2 cellular contexts compared by ENCODE assay signal in the genomic region with DNA sequence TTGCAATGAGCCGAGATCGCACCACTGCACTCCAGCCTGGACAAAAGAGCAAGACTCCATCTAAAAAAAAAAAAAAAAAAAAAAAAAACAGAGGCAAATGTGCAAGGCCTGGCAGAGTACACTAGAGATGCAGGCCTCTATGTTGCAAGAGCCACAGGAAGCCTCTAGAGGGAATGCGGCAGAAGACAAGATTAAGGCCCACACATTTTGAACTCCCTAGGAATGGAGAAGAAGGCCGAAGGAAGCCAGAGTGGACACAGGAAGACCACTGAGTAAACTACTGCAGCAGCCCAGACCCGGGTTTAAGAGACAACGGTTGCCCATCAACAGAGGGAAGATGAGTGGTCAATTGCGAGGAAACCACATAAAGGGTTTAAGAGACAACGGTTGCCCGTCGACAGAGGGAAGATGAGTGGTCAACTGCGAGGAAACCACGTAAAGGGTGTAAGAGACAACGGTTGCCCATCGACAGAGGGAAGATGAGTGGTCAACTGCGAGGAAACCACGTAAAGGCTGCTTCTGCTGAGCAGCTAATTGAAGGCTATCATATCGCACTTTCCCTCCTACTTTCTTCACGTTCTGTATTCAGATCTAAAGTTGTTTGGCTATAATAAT.
TF ChIP-seq lines count a peak whose summit lies in the region.

No MANE protein-coding gene starts in this region.

TF ChIP-seq in GM12878, 131 proteins besides CTCF, POLR2A, EP300 and RAD21:
- no peak for TF ChIP-seq ZZZ3 (IDR thresholded peaks at IDR 0.05; ENCODE audit: control insufficient read depth, insufficient read length, low read depth)
- TF ChIP-seq KAT2A (conservative IDR thresholded peaks at IDR 0.05; ENCODE audit: control insufficient read depth, low read depth, low read length), result no peak
- TF ChIP-seq, protein P1, sequence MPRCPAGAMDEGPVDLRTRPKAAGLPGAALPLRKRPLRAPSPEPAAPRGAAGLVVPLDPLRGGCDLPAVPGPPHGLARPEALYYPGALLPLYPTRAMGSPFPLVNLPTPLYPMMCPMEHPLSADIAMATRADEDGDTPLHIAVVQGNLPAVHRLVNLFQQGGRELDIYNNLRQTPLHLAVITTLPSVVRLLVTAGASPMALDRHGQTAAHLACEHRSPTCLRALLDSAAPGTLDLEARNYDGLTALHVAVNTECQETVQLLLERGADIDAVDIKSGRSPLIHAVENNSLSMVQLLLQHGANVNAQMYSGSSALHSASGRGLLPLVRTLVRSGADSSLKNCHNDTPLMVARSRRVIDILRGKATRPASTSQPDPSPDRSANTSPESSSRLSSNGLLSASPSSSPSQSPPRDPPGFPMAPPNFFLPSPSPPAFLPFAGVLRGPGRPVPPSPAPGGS (IDR thresholded peaks at IDR 0.05; ENCODE audit: borderline replicate concordance, insufficient read depth, low read depth, low read length, poor library complexity, severe bottlenecking), result peak; percentile 55
- no peak for TF ChIP-seq IRF4 (IDR thresholded peaks at IDR 0.05; ENCODE audit: low read depth, low read length)
- no peak for TF ChIP-seq SREBF1 (IDR thresholded peaks at IDR 0.05; ENCODE audit: low read length)
- TF ChIP-seq BMI1 (IDR thresholded peaks at IDR 0.05; ENCODE audit: borderline replicate concordance), result no peak

TF ChIP-seq in HepG2, 621 proteins besides CTCF, POLR2A, EP300 and RAD21:
- TF ChIP-seq, protein P2, sequence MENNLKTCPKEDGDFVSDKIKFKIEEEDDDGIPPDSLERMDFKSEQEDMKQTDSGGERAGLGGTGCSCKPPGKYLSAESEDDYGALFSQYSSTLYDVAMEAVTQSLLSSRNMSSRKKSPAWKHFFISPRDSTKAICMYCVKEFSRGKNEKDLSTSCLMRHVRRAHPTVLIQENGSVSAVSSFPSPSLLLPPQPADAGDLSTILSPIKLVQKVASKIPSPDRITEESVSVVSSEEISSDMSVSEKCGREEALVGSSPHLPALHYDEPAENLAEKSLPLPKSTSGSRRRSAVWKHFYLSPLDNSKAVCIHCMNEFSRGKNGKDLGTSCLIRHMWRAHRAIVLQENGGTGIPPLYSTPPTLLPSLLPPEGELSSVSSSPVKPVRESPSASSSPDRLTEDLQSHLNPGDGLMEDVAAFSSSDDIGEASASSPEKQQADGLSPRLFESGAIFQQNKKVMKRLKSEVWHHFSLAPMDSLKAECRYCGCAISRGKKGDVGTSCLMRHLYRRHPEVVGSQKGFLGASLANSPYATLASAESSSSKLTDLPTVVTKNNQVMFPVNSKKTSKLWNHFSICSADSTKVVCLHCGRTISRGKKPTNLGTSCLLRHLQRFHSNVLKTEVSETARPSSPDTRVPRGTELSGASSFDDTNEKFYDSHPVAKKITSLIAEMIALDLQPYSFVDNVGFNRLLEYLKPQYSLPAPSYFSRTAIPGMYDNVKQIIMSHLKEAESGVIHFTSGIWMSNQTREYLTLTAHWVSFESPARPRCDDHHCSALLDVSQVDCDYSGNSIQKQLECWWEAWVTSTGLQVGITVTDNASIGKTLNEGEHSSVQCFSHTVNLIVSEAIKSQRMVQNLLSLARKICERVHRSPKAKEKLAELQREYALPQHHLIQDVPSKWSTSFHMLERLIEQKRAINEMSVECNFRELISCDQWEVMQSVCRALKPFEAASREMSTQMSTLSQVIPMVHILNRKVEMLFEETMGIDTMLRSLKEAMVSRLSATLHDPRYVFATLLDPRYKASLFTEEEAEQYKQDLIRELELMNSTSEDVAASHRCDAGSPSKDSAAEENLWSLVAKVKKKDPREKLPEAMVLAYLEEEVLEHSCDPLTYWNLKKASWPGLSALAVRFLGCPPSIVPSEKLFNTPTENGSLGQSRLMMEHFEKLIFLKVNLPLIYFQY (CRISPR knock-in tag; IDR thresholded peaks at IDR 0.05; ENCODE audit: borderline replicate concordance), result no peak
- TF ChIP-seq ZNF101 (CRISPR knock-in tag; IDR thresholded peaks at IDR 0.05; ENCODE audit: borderline replicate concordance, low read depth), result no peak
- TF ChIP-seq RBAK (CRISPR knock-in tag; IDR thresholded peaks at IDR 0.05), result no peak
- no peak for TF ChIP-seq KLF12 (CRISPR knock-in tag; IDR thresholded peaks at IDR 0.05; ENCODE audit: borderline replicate concordance)
- no peak for TF ChIP-seq HNRNPH1 (optimal IDR thresholded peaks at IDR 0.05; ENCODE audit: low read depth, low read length)
- TF ChIP-seq, protein P3, sequence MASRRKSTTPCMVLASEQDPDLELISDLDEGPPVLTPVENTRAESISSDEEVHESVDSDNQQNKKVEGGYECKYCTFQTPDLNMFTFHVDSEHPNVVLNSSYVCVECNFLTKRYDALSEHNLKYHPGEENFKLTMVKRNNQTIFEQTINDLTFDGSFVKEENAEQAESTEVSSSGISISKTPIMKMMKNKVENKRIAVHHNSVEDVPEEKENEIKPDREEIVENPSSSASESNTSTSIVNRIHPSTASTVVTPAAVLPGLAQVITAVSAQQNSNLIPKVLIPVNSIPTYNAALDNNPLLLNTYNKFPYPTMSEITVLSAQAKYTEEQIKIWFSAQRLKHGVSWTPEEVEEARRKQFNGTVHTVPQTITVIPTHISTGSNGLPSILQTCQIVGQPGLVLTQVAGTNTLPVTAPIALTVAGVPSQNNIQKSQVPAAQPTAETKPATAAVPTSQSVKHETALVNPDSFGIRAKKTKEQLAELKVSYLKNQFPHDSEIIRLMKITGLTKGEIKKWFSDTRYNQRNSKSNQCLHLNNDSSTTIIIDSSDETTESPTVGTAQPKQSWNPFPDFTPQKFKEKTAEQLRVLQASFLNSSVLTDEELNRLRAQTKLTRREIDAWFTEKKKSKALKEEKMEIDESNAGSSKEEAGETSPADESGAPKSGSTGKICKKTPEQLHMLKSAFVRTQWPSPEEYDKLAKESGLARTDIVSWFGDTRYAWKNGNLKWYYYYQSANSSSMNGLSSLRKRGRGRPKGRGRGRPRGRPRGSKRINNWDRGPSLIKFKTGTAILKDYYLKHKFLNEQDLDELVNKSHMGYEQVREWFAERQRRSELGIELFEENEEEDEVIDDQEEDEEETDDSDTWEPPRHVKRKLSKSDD (CRISPR knock-in tag; IDR thresholded peaks at IDR 0.05; ENCODE audit: low read depth), result no peak
- TF ChIP-seq CBX2 (IDR thresholded peaks at IDR 0.05; ENCODE audit: low read depth, low read length), result no peak
- TF ChIP-seq CBX2 (CRISPR knock-in tag; IDR thresholded peaks at IDR 0.05; ENCODE audit: low read depth), result no peak
- no peak for TF ChIP-seq KMT2A (CRISPR knock-in tag; IDR thresholded peaks at IDR 0.05)
- TF ChIP-seq, protein P4, sequence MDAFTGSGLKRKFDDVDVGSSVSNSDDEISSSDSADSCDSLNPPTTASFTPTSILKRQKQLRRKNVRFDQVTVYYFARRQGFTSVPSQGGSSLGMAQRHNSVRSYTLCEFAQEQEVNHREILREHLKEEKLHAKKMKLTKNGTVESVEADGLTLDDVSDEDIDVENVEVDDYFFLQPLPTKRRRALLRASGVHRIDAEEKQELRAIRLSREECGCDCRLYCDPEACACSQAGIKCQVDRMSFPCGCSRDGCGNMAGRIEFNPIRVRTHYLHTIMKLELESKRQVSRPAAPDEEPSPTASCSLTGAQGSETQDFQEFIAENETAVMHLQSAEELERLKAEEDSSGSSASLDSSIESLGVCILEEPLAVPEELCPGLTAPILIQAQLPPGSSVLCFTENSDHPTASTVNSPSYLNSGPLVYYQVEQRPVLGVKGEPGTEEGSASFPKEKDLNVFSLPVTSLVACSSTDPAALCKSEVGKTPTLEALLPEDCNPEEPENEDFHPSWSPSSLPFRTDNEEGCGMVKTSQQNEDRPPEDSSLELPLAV (CRISPR knock-in tag; conservative IDR thresholded peaks at IDR 0.05; ENCODE audit: low read depth), result no peak
- no peak for TF ChIP-seq NBN (conservative IDR thresholded peaks at IDR 0.05)
- TF ChIP-seq PRMT3 (CRISPR knock-in tag; IDR thresholded peaks at IDR 0.05; ENCODE audit: borderline replicate concordance, low read depth), result no peak
- TF ChIP-seq POLR2G (IDR thresholded peaks at IDR 0.05; ENCODE audit: low read depth, low read length), result no peak
- TF ChIP-seq, protein P5, sequence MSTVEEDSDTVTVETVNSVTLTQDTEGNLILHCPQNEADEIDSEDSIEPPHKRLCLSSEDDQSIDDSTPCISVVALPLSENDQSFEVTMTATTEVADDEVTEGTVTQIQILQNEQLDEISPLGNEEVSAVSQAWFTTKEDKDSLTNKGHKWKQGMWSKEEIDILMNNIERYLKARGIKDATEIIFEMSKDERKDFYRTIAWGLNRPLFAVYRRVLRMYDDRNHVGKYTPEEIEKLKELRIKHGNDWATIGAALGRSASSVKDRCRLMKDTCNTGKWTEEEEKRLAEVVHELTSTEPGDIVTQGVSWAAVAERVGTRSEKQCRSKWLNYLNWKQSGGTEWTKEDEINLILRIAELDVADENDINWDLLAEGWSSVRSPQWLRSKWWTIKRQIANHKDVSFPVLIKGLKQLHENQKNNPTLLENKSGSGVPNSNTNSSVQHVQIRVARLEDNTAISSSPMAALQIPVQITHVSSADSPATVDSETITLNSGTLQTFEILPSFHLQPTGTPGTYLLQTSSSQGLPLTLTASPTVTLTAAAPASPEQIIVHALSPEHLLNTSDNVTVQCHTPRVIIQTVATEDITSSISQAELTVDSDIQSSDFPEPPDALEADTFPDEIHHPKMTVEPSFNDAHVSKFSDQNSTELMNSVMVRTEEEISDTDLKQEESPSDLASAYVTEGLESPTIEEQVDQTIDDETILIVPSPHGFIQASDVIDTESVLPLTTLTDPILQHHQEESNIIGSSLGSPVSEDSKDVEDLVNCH (CRISPR knock-in tag; IDR thresholded peaks at IDR 0.05), result no peak
- TF ChIP-seq CENPT (CRISPR knock-in tag; IDR thresholded peaks at IDR 0.05; ENCODE audit: low read depth), result no peak
- TF ChIP-seq ZNF256 (CRISPR knock-in tag; conservative IDR thresholded peaks at IDR 0.05), result no peak
- TF ChIP-seq, protein P6, sequence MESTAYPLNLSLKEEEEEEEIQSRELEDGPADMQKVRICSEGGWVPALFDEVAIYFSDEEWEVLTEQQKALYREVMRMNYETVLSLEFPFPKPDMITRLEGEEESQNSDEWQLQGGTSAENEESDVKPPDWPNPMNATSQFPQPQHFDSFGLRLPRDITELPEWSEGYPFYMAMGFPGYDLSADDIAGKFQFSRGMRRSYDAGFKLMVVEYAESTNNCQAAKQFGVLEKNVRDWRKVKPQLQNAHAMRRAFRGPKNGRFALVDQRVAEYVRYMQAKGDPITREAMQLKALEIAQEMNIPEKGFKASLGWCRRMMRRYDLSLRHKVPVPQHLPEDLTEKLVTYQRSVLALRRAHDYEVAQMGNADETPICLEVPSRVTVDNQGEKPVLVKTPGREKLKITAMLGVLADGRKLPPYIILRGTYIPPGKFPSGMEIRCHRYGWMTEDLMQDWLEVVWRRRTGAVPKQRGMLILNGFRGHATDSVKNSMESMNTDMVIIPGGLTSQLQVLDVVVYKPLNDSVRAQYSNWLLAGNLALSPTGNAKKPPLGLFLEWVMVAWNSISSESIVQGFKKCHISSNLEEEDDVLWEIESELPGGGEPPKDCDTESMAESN (CRISPR knock-in tag; conservative IDR thresholded peaks at IDR 0.05), result no peak
- no peak for TF ChIP-seq NR1H2 (CRISPR knock-in tag; IDR thresholded peaks at IDR 0.05; ENCODE audit: borderline replicate concordance, low read depth)
- TF ChIP-seq, protein P7, sequence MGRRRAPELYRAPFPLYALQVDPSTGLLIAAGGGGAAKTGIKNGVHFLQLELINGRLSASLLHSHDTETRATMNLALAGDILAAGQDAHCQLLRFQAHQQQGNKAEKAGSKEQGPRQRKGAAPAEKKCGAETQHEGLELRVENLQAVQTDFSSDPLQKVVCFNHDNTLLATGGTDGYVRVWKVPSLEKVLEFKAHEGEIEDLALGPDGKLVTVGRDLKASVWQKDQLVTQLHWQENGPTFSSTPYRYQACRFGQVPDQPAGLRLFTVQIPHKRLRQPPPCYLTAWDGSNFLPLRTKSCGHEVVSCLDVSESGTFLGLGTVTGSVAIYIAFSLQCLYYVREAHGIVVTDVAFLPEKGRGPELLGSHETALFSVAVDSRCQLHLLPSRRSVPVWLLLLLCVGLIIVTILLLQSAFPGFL (CRISPR knock-in tag; IDR thresholded peaks at IDR 0.05), result no peak
- TF ChIP-seq HNRNPK (IDR thresholded peaks at IDR 0.05; ENCODE audit: low read depth, low read length, poor library complexity, severe bottlenecking), result no peak
- TF ChIP-seq, protein P8, sequence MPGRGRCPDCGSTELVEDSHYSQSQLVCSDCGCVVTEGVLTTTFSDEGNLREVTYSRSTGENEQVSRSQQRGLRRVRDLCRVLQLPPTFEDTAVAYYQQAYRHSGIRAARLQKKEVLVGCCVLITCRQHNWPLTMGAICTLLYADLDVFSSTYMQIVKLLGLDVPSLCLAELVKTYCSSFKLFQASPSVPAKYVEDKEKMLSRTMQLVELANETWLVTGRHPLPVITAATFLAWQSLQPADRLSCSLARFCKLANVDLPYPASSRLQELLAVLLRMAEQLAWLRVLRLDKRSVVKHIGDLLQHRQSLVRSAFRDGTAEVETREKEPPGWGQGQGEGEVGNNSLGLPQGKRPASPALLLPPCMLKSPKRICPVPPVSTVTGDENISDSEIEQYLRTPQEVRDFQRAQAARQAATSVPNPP (CRISPR knock-in tag; IDR thresholded peaks at IDR 0.05), result no peak
